Comparison of ENCODE assay signal across 8 cellular contexts in the genomic region with DNA sequence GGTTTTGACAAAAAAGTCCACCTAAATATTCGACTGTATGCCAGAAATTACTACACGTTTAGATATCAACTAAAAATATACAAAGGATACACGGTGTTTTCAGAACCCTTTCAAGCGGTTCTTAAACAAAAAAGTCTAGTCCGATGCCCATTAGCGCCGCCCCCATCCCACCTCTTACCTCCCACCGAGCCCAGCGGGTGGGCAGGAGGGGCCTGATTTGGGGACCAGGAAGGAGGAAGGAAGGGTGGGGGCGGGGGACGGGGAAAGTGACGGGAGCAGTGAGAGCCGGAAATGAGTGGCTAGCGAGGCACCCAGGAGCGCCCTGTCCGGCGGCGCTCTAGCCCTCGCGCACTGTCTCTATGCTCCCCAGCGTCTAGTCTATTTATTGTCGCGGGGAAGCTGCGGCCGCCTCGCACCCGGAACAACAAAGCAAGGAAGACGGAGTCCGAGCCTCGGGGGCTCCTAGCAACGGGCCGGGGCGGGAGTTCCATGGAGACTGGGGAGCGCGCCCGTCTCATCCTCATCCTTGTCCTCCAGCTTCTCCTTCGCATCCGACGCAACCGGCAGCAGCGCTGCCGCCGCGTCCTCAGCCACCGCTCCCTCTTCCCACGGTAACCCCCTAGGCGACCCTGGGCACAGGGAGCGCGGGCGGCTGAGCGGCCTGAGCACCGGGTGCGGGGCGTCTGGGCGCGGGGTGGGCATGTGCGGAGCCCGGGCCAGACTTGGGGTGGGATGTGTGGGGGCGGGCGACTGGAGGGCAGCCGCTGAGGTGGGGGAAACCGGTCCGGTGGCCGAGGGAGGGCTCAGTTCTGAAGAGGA.
A peak's percentile ranks its signal among the peaks of the same experiment; 100 is the strongest.
DNase-seq lines count a peak whose midpoint lies in the region; ATAC-seq and TF ChIP-seq lines count a peak whose summit lies in the region.

A gene (plus strand): TSS at position 410 of the 819 bp plus-strand sequence. CDS start 26,902 bp downstream, outside the sequence.

- peak within 1 kb of the TSS; percentile 98 for H3K4me2 ChIP-seq in OCI-LY1 (ENCODE audit: low read length)

- peak within 1 kb of the TSS; percentile 89 for H3K4me3 ChIP-seq in OCI-LY1 (ENCODE audit: low read depth, low read length, poor library complexity, severe bottlenecking)

- no peaks in the 10 kb centered on the region for H3K9me2 ChIP-seq in OCI-LY1 (ENCODE audit: low read depth, low read length)

- no peaks in the 10 kb centered on the region for H3F3A ChIP-seq in OCI-LY1 (ENCODE audit: insufficient read depth, low read length)

- H2AFZ ChIP-seq in OCI-LY1 (ENCODE audit: low read length) = peak within 1 kb of the TSS; percentile 3; the same call in 1 of the 2 replicates

- H3K9me3 ChIP-seq in OCI-LY1 (ENCODE audit: low read length) = no peaks in the 10 kb centered on the region

- no peaks in the 10 kb centered on the region for H3K36me3 ChIP-seq in OCI-LY1 (ENCODE audit: insufficient read depth, low read length)

- H3K4me1 ChIP-seq in OCI-LY1 (ENCODE audit: insufficient read depth, low read length, severe bottlenecking) = peaks cover 48% of the 10 kb centered on the region

- peak within 1 kb of the TSS; percentile 81 for H3K9ac ChIP-seq in OCI-LY1 (ENCODE audit: low read length)

- TF ChIP-seq CTCF in OCI-LY1 (IDR thresholded peaks at IDR 0.05; ENCODE audit: low read length) = no peak

- peak within 1 kb of the TSS; percentile 64 for H3K27ac ChIP-seq in OCI-LY1 (ENCODE audit: low read depth, low read length, poor library complexity, severe bottlenecking)

- no peaks in the 10 kb centered on the region for H3K27me3 ChIP-seq in OCI-LY1 (ENCODE audit: insufficient read depth, low read length)

- peak; percentile 89 for ATAC-seq in GM21526 (IDR thresholded peaks at IDR 0.05; ENCODE audit: low FRiP score, unreplicated experiment)

- peaks cover 47% of the 10 kb centered on the region for H3K79me2 ChIP-seq in OCI-LY1 (ENCODE audit: insufficient read depth, low read length)

- DNase-seq in DMS 273 treated with DMSO at 0.1 percent for 48 hours (lab: John Stamatoyannopoulos, UW) = peak; percentile 92
- peak; percentile 90 for DNase-seq in HuH-7 (ENCODE audit: low spot score)
- DNase-seq in activated T-cell treated with anti-CD3 and anti-CD28 coated beads for 1 hour (ENCODE audit: low read depth) = peak; percentile 91
- DNase-seq in epidermal melanocyte (ENCODE audit: insufficient read length, low spot score) = peak; percentile 78
- peak; percentile 91 for DNase-seq in middle frontal gyrus (ENCODE audit: extremely low spot score, low spot score)
- DNase-seq in stimulated activated CD8-positive, alpha-beta memory T cell treated with anti-CD3 and anti-CD28 coated beads, Interleukin-2, amount 100 ng/mL, for 1 hour (ENCODE audit: low read depth in 2 of 2) = peak; percentile 82 to 83

- H4K20me1 ChIP-seq in OCI-LY1 (ENCODE audit: insufficient read depth, low read length) = no peaks in the 10 kb centered on the region

Comparison
In these comparisons a context has a peak if more than half of its experiments do, and no peak if none do; other contexts are left out.
1. Peak in every context shown above with its lines: DNase-seq, ATAC-seq, H3K4me3 ChIP-seq and H3K27ac ChIP-seq.